In the genomic region with DNA sequence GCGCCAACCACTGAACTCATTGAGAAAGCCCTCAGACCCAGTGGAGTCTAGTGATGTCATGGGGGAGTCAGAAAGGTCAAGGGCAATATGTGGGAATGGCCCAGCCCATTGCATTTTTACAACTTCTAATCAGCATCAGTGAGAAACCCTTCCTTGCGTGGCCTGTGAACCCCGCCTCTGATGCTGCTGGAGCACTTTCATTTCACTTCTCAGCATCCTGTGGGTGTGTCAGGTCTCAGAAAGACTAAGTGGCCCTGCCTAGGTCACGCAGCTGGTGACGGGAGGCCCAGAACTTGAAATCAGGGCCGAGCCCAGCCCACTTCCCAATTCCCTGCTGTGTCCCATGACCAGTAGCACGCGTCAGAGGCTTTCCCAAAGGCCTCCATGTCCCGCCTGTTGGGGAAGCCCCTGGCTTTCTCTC, we compare ENCODE assay signal across 11 cellular contexts. TPM values are rescaled to one million over a fixed set of nuclear protein-coding genes. Genes with fewer than 3 reads are reported as not detected.
DNase-seq lines count a peak whose midpoint lies in the region; ATAC-seq and TF ChIP-seq lines count a peak whose summit lies in the region.
"Had no signal": no experiment of that assay in that cellular context is flagged by ENCODE, and none has a peak within 500 bp of the region (broad histone marks: within the 10 kb centered on the region; RNA-seq: fewer than 3 reads in every experiment).

No MANE protein-coding gene starts in this region.

- intact Hi-C loops in CD4-positive, alpha-beta memory T cell (cut with micrococcal nuclease) = loop anchor here (1.0 to 2.0 kb wide), 2 partner anchors 67 to 77 kb away; a partner anchor contains a TSS

- peaks cover 23% of the 10 kb centered on the region for H3F3A ChIP-seq in neural progenitor cell (ENCODE audit: low read depth)

- peaks cover 15% of the 10 kb centered on the region for H4K20me1 ChIP-seq in neural progenitor cell (ENCODE audit: low read depth)

- H2AFZ ChIP-seq in neural progenitor cell (replicated peaks) = no peak overlapping the region

- peaks cover 88% of the 10 kb centered on the region for H3K4me1 ChIP-seq in CD4-positive, alpha-beta memory T cell (ENCODE audit: insufficient read depth, low read length)
- H3K4me1 ChIP-seq in neural progenitor cell (peaks cover 17% of the 10 kb centered on the region), HAP-1 (no peaks in the 10 kb centered on the region)

- H3K36me3 ChIP-seq in CD4-positive, alpha-beta memory T cell (ENCODE audit: insufficient read depth, low read length) = no peaks in the 10 kb centered on the region
- H3K36me3 ChIP-seq in neural progenitor cell (no peaks in the 10 kb centered on the region), HAP-1 (replicated peaks) (no peaks in the 10 kb centered on the region)

- H3K36me3 Mint-ChIP-seq in CD4-positive, alpha-beta memory T cell = no peaks in the 10 kb centered on the region
- no peaks in the 10 kb centered on the region for H3K36me3 Mint-ChIP-seq in neural progenitor cell

- peak overlapping the region; percentile 89 to 99 (median 98) for H3K27ac Mint-ChIP-seq in CD4-positive, alpha-beta memory T cell
- H3K27ac Mint-ChIP-seq in neural progenitor cell = peak overlapping the region; percentile 86

- no peaks in the 10 kb centered on the region for H3K27me3 ChIP-seq in CD4-positive, alpha-beta memory T cell (ENCODE audit: insufficient read depth, low read length)
- peaks cover 8% of the 10 kb centered on the region for H3K27me3 ChIP-seq in neural progenitor cell
- no peaks in the 10 kb centered on the region for H3K27me3 ChIP-seq in HAP-1 (ENCODE audit: low read depth)

- no peaks in the 10 kb centered on the region for H3K9me3 Mint-ChIP-seq in CD4-positive, alpha-beta memory T cell
- H3K9me3 Mint-ChIP-seq in neural progenitor cell = no peaks in the 10 kb centered on the region

- CTCF ChIA-PET in CD4-positive, alpha-beta memory T cell (lab: Charles Lee; ENCODE audit: partially characterized antibody) = interaction anchor here (3.4 to 12.2 kb wide), 2 partner anchors 17 to 67 kb away, joined by 9 to 205 read pairs; a partner anchor contains a TSS

- peak; percentile 72 to 81 (median 75) for DNase-seq in CD4-positive, alpha-beta memory T cell
- DNase-seq in activated T-cell treated with anti-CD3 and anti-CD28 coated beads for 24 hours (ENCODE audit: low read depth) (peak; percentile 38), neural progenitor cell (ENCODE audit: low spot score) (no peak), HAP-1 (ENCODE audit: low spot score in 2 of 2) (no peak), GM03348 (ENCODE audit: low spot score) (no peak), NCI-H774 (lab: John Stamatoyannopoulos, UW) (no peak), DMS53 treated with DMSO at 0.1 percent for 48 hours (lab: John Stamatoyannopoulos, UW; ENCODE audit: unreplicated experiment) (no peak)

- TF ChIP-seq CTCF in neural progenitor cell (IDR thresholded peaks at IDR 0.05) = no peak

- peaks cover 31 to 69% (median 51%) of the 10 kb centered on the region in 4 donors for H3K4me1 Mint-ChIP-seq in CD4-positive, alpha-beta memory T cell
- H3K4me1 Mint-ChIP-seq in neural progenitor cell = peaks cover 41% of the 10 kb centered on the region

- H3K4me3 Mint-ChIP-seq in CD4-positive, alpha-beta memory T cell = peak overlapping the region; percentile 2 to 82 (median 52)
- H3K4me3 Mint-ChIP-seq in neural progenitor cell = no peak overlapping the region

- H3K9ac ChIP-seq in neural progenitor cell = no peak overlapping the region

- no peak overlapping the region for H3K4me2 ChIP-seq in neural progenitor cell

- in situ Hi-C loops in HAP-1 (cut with MboI; ENCODE audit: low sequenced_read_pairs) = no loop called here

- no peaks in the 10 kb centered on the region for H3K9me3 ChIP-seq in CD4-positive, alpha-beta memory T cell (ENCODE audit: control insufficient read depth in 1 of 2, low read length in 2 of 2)
- no peaks in the 10 kb centered on the region for H3K9me3 ChIP-seq in neural progenitor cell (ENCODE audit: low read depth)
- H3K9me3 ChIP-seq in HAP-1 = no peaks in the 10 kb centered on the region

- ATAC-seq in HG03139 (IDR thresholded peaks at IDR 0.05; ENCODE audit: unreplicated experiment) = peak; percentile 48

- H3K27me3 Mint-ChIP-seq in CD4-positive, alpha-beta memory T cell = no peaks in the 10 kb centered on the region
- H3K27me3 Mint-ChIP-seq in neural progenitor cell (ENCODE audit: insufficient read depth, low read depth) = peaks cover 23% of the 10 kb centered on the region

- H3K79me2 ChIP-seq in neural progenitor cell (ENCODE audit: low read depth) = no peaks in the 10 kb centered on the region

- POLR2A ChIA-PET in CD4-positive, alpha-beta memory T cell (lab: Charles Lee; ENCODE audit: partially characterized antibody) = interaction anchor here (0.6 to 7.3 kb wide), 7 partner anchors 9 to 77 kb away, joined by 3 to 129 read pairs (median 3); a partner anchor contains a TSS

- peak overlapping the region in 1 of 2 donors; percentile 7 for H3K4me3 ChIP-seq in CD4-positive, alpha-beta memory T cell (ENCODE audit: low read length in 2 of 2)
- H3K4me3 ChIP-seq in neural progenitor cell (no peak overlapping the region), HAP-1 (no peak overlapping the region)

- peak overlapping the region; percentile 86 for H3K27ac ChIP-seq in CD4-positive, alpha-beta memory T cell (ENCODE audit: low read depth, low read length)
- no peak overlapping the region for H3K27ac ChIP-seq in neural progenitor cell

RNA-seq across cellular contexts. Expression of a gene that starts 6.1 kb away (rescaled TPM):
- 1 to 10 TPM; 6.0 to 8.4 TPM for total RNA-seq in CD4-positive, alpha-beta memory T cell
- polyA plus RNA-seq in CD4-positive, alpha-beta memory T cell = under 1 TPM in 1 of 2 donors, not detected in 1; 0.28 TPM
- total RNA-seq in neural progenitor cell (ENCODE audit: low replicate concordance) = not detected in 2 replicates
- total RNA-seq: liver, subcutaneous adipose tissue had no signal
- polyA plus RNA-seq: BJ, liver had no signal

RNA-seq across cellular contexts. Expression of a gene that starts 45.9 kb away (rescaled TPM):
- total RNA-seq in CD4-positive, alpha-beta memory T cell = 1 to 10 TPM; 1.5 to 1.7 TPM
- polyA plus RNA-seq in CD4-positive, alpha-beta memory T cell = 1 to 10 TPM; 1.5 to 2.3 TPM
- 0.15 and 0.62 TPM in 2 replicates for total RNA-seq in neural progenitor cell (ENCODE audit: low replicate concordance)
- polyA plus RNA-seq: BJ had no signal

Comparison
In these comparisons a context has a peak if more than half of its experiments do, and no peak if none do; other contexts are left out.
1. DNase-seq: peak in CD4-positive, alpha-beta memory T cell (5 of 5) and activated T-cell treated with anti-CD3 and anti-CD28 coated beads for 24 hours (single experiment); none in neural progenitor cell (single experiment), HAP-1 (0 of 2), GM03348 (single experiment), NCI-H774 (single experiment) and DMS53 treated with DMSO at 0.1 percent for 48 hours (single experiment).